Comparison of ENCODE assay signal across 11 cellular contexts in the genomic region with DNA sequence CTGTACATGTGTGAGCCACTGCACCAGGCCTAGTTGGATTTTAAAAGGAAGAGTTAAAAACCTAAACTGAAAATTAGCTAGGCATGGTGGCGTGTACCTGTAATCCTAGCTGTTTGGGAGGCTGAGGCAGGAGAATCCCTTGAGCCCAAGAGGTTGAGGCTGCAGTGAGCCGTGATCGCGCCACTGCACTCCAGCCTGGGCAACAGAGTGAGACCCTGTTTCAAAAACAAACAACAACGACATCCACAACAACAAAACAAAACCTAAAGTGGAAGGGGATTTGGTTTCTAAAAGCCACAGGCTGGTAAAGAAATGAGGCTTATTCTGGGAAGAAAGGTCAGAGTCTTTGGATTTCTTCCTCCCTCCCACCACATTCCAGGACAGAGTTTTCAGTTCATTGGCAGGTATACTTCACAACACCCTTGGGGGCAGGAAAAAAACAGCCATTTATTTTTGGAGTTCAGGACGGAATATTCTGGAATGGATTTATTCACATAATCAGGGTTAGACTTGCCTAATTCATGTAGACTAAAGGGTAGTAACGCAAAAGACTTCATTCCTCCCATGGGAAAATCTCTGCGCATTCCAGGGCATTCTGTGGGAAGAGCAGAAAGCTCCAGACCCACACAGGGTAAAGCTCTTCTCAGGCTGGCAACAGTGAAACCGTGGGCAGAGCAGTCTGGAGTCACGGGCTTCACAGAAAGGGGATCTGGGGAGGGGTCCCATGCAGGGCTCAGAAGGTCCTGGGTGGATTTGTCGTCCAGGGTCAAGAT. TPM values are rescaled to one million over a fixed set of nuclear protein-coding genes. Genes with fewer than 3 reads are reported as not detected.
DNase-seq lines count a peak whose midpoint lies in the region; ATAC-seq and TF ChIP-seq lines count a peak whose summit lies in the region.
"Had no signal": no experiment of that assay in that cellular context is flagged by ENCODE, and none has a peak within 500 bp of the region (broad histone marks: within the 10 kb centered on the region; RNA-seq: fewer than 3 reads in every experiment).

No MANE protein-coding gene starts in this region.

- peaks cover 2% of the 10 kb centered on the region for H3K27me3 Mint-ChIP-seq in activated naive CD8-positive, alpha-beta T cell treated with anti-CD3 and anti-CD28 coated beads, Interleukin-2, amount 50 U/mL, for 24 hours
- H3K27me3 Mint-ChIP-seq: activated naive CD4-positive, alpha-beta T cell treated with anti-CD3 and anti-CD28 coated beads, Interleukin-2, amount 50 U/mL, for 24 hours had no signal

- H3K9me2 ChIP-seq in GM23248 (ENCODE audit: insufficient read depth) = no peaks in the 10 kb centered on the region

- intact Hi-C loops in left cardiac atrium (cut with DNase I) = no loop called here

- H3K4me1 ChIP-seq in GM23248 (ENCODE audit: insufficient read depth) (peaks cover 11% of the 10 kb centered on the region), skeletal muscle tissue (ENCODE audit: control insufficient read depth in 3 of 3, insufficient read depth in 3 of 3, low read length in 3 of 3) (peaks cover 3 to 5% (median 5%) of the 10 kb centered on the region in 3 donors)

- no peaks in the 10 kb centered on the region for H3K9me3 Mint-ChIP-seq in activated naive CD8-positive, alpha-beta T cell treated with anti-CD3 and anti-CD28 coated beads, Interleukin-2, amount 50 U/mL, for 24 hours
- H3K9me3 Mint-ChIP-seq: activated naive CD4-positive, alpha-beta T cell treated with anti-CD3 and anti-CD28 coated beads, Interleukin-2, amount 50 U/mL, for 24 hours; neural crest cell had no signal

- H3K9me3 ChIP-seq in GM23248 (ENCODE audit: low read depth) = no peaks in the 10 kb centered on the region
- no peaks in the 10 kb centered on the region for H3K9me3 ChIP-seq in skeletal muscle tissue (ENCODE audit: control insufficient read depth in 3 of 3, low read length in 3 of 3)

- peak overlapping the region; percentile 52 for H3K9ac ChIP-seq in GM23248
- peak overlapping the region; percentile 2 to 68 (median 59) for H3K9ac ChIP-seq in skeletal muscle tissue (ENCODE audit: low read depth in 1 of 3, low read length in 3 of 3)

- H3K4me3 ChIP-seq in GM23248 (peak overlapping the region; percentile 16), skeletal muscle tissue (ENCODE audit: low read length in 3 of 3) (peak overlapping the region in 2 of 3 donors; percentile 30 to 49), foreskin fibroblast (ENCODE audit: low read depth in 1 of 2, low read length in 2 of 2) (no peak overlapping the region)

- H3K36me3 ChIP-seq in GM23248 (ENCODE audit: low read depth) = no peaks in the 10 kb centered on the region
- H3K36me3 ChIP-seq in skeletal muscle tissue (ENCODE audit: control insufficient read depth in 3 of 3, insufficient read depth in 3 of 3, low read length in 3 of 3) = no peaks in the 10 kb centered on the region

- no peak for TF ChIP-seq CTCF in foreskin fibroblast (IDR thresholded peaks at IDR 0.05; ENCODE audit: low read depth, low read length)

- H3K4me2 ChIP-seq in GM23248 (ENCODE audit: unreplicated experiment) = peak overlapping the region; percentile 51

- no peaks in the 10 kb centered on the region for H3K27me3 ChIP-seq in GM23248 (replicated peaks; ENCODE audit: insufficient read depth)
- no peaks in the 10 kb centered on the region for H3K27me3 ChIP-seq in skeletal muscle tissue (ENCODE audit: control insufficient read depth in 3 of 3, insufficient read depth in 3 of 3, low read length in 3 of 3)

- H3K4me1 Mint-ChIP-seq in activated naive CD8-positive, alpha-beta T cell treated with anti-CD3 and anti-CD28 coated beads, Interleukin-2, amount 50 U/mL, for 24 hours = peaks cover 9% of the 10 kb centered on the region

- no peaks in the 10 kb centered on the region for H3K79me2 ChIP-seq in GM23248 (ENCODE audit: insufficient read depth)

- H3K36me3 Mint-ChIP-seq in activated naive CD8-positive, alpha-beta T cell treated with anti-CD3 and anti-CD28 coated beads, Interleukin-2, amount 50 U/mL, for 24 hours (ENCODE audit: low read depth) = no peaks in the 10 kb centered on the region
- H3K36me3 Mint-ChIP-seq: activated naive CD4-positive, alpha-beta T cell treated with anti-CD3 and anti-CD28 coated beads, Interleukin-2, amount 50 U/mL, for 24 hours had no signal

- peak overlapping the region; percentile 24 for H3K27ac ChIP-seq in GM23248
- H3K27ac ChIP-seq in skeletal muscle tissue (ENCODE audit: low read depth, low read length) = peak overlapping the region; percentile 81

- H4K20me1 ChIP-seq in GM23248 (ENCODE audit: insufficient read depth) = no peaks in the 10 kb centered on the region

- 57 to 60% methylated on average over 11 of the region's 11 CpGs for WGBS in GM23248 (ENCODE audit: low coverage in 1 of 2, low lambda C conversion rate in 2 of 2, missing lambda C conversion rate in 2 of 2), 2 experiments

- ATAC-seq in activated naive CD8-positive, alpha-beta T cell treated with anti-CD3 and anti-CD28 coated beads, Interleukin-2, amount 50 U/mL, for 24 hours = no peak
- ATAC-seq in left cardiac atrium = peak; percentile 17 to 85

- H3F3A ChIP-seq in GM23248 (ENCODE audit: insufficient read depth) = no peaks in the 10 kb centered on the region

- in situ Hi-C loops in GM23248 (cut with MboI) = no loop called here

- H2AFZ ChIP-seq in GM23248 = peak overlapping the region; percentile 46

- DNase-seq in GM23248 = peak; percentile 60
- DNase-seq in activated naive CD8-positive, alpha-beta T cell treated with anti-CD3 and anti-CD28 coated beads, Interleukin-2, amount 50 U/mL, for 24 hours = no peak
- no peak for DNase-seq in left cardiac atrium
- DNase-seq in foreskin fibroblast = no peak
- no peak for DNase-seq in EL
- DNase-seq in NCI-H2171 (lab: John Stamatoyannopoulos, UW) = no peak
- no peak for DNase-seq in stimulated activated CD4-positive, alpha-beta T cell treated with anti-CD3 and anti-CD28 coated beads, Interleukin-4, amount 100 ng/mL, for 4 hours
- DNase-seq: NCI-H524 treated with DMSO at 0.1 percent for 48 hours had no signal

- no peak overlapping the region for H3K4me3 Mint-ChIP-seq in activated naive CD8-positive, alpha-beta T cell treated with anti-CD3 and anti-CD28 coated beads, Interleukin-2, amount 50 U/mL, for 24 hours
- H3K4me3 Mint-ChIP-seq: activated naive CD4-positive, alpha-beta T cell treated with anti-CD3 and anti-CD28 coated beads, Interleukin-2, amount 50 U/mL, for 24 hours; neural crest cell had no signal

- H3K27ac Mint-ChIP-seq in activated naive CD8-positive, alpha-beta T cell treated with anti-CD3 and anti-CD28 coated beads, Interleukin-2, amount 50 U/mL, for 24 hours = peak overlapping the region; percentile 56
- H3K27ac Mint-ChIP-seq: activated naive CD4-positive, alpha-beta T cell treated with anti-CD3 and anti-CD28 coated beads, Interleukin-2, amount 50 U/mL, for 24 hours had no signal

RNA-seq across cellular contexts. Expression of gene TEX44, which starts 34.9 kb away (rescaled TPM):
- not detected in 2 replicates for total RNA-seq in GM23248 (2014; rRNA removed; shearing (Covaris generic))
- not detected in 2 replicates for polyA plus RNA-seq in GM23248 (2016; fragmentation: Nextera tagmentation; extraction: Ambion mirVana)
- total RNA-seq in left cardiac atrium (not detected), skeletal muscle tissue (not detected)
- total RNA-seq: neural crest cell had no signal

Comparison
In these comparisons a context has a peak if more than half of its experiments do, and no peak if none do; other contexts are left out.
1. H3K4me3 ChIP-seq: peak in GM23248 (single experiment) and skeletal muscle tissue (2 of 3); none in foreskin fibroblast (0 of 2).